10 cellular contexts compared by ENCODE assay signal in the genomic region with DNA sequence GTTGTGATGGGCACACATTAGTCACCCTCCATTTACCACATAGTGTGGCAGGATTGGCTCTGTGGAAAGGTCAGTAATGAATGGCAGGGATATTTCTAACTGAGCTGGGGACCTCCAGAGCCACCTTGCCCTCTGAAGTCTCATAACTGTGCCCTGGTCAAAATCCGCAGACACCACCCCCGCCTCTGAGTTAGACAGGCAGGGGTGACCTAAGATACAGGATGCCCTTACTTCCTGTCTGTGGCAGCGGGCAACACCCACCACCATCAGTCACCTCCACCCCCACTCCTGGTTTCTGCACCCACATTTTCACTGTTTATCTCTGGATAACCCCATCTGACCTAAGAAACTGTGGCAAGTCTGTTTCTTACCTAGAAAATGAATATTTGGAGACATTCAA. TPM values are rescaled to one million over a fixed set of nuclear protein-coding genes. Genes with fewer than 3 reads are reported as not detected.
A peak's percentile ranks its signal among the peaks of the same experiment; 100 is the strongest.
DNase-seq lines count a peak whose midpoint lies in the region; ATAC-seq, FAIRE-seq and TF ChIP-seq lines count a peak whose summit lies in the region.
"Had no signal": no experiment of that assay in that cellular context is flagged by ENCODE, and none has a peak within 500 bp of the region (broad histone marks: within the 10 kb centered on the region; RNA-seq: fewer than 3 reads in every experiment).

No MANE protein-coding gene starts in this region.

- WGBS in H1 (ENCODE audit: extremely low coverage in 1 of 2, insufficient coverage in 1 of 2, insufficient read length in 1 of 2, insufficient replicate concordance in 2 of 2, low coverage in 1 of 2, low lambda C conversion rate in 2 of 2, missing lambda C conversion rate in 1 of 2), 2 experiments: 89% methylated on average over 3 of the region's 3 CpGs; no CpG with 5 or more reads in 1 of the 2 experiments
- WGBS in esophagus squamous epithelium, 2 donors: 58 to 73% methylated on average over 3 of the region's 3 CpGs

- no peak overlapping the region for H2BK20ac ChIP-seq in H1 (ENCODE audit: low read length)

- no peak overlapping the region for H3K56ac ChIP-seq in H1 (replicated peaks; ENCODE audit: insufficient read length, low read depth, low read length)

- POLR2A ChIA-PET in WTC11 (lab: Charles Lee) (no interaction called here), H1 (lab: Charles Lee; ENCODE audit: partially characterized antibody) (interaction anchor here (0.6 to 15.8 kb wide), 6 partner anchors 13 to 190 kb away, joined by 3 to 107 read pairs (median 3); no protein-coding TSS in a partner anchor)

- no peaks in the 10 kb centered on the region for H3K9me3 Mint-ChIP-seq in WTC11

- CTCF ChIA-PET in WTC11 (lab: Charles Lee) (interaction anchor here (0.6 to 2.0 kb wide), 7 partner anchors 13 to 157 kb away, joined by 3 to 9 read pairs (median 5); no protein-coding TSS in a partner anchor), H1 (lab: Charles Lee; ENCODE audit: partially characterized antibody) (interaction anchor here (1.0 to 5.0 kb wide), 9 partner anchors 13 to 154 kb away, joined by 3 to 35 read pairs (median 5); no protein-coding TSS in a partner anchor)

- no peak overlapping the region for H4K5ac ChIP-seq in H1 (ENCODE audit: insufficient read length, low read depth, low read length)

- H2AFZ ChIP-seq in H1 (ENCODE audit: low read length): no peak overlapping the region

- FAIRE-seq in H1 (lab: Jason Lieb, UNC): no peak

- no peak overlapping the region for H2BK120ac ChIP-seq in H1 (replicated peaks; ENCODE audit: low read depth, low read length)

- H3K4me3 ChIP-seq in BLaER1 (no peak overlapping the region), H1 (ENCODE audit: extremely low read depth in 1 of 4, insufficient read depth in 2 of 4, low read depth in 3 of 4, low read length in 4 of 4) (no peak overlapping the region), esophagus squamous epithelium (no peak overlapping the region)
- H3K4me3 ChIP-seq: skin epidermis had no signal

- H3K18ac ChIP-seq in H1 (ENCODE audit: extremely low read depth, low read length): no peak overlapping the region

- H2AK5ac ChIP-seq in H1 (ENCODE audit: low read depth, low read length): no peak overlapping the region

- no peaks in the 10 kb centered on the region for H3K36me3 Mint-ChIP-seq in WTC11

- no peak overlapping the region for H2BK12ac ChIP-seq in H1 (ENCODE audit: low read depth, low read length)

- no peaks in the 10 kb centered on the region for H3K27me3 ChIP-seq in BLaER1
- no peaks in the 10 kb centered on the region for H3K27me3 ChIP-seq in H1 (replicated peaks in 1 of 4; ENCODE audit: control insufficient read depth in 3 of 4, extremely low read depth in 1 of 4, insufficient read depth in 3 of 4, low read length in 3 of 4)
- H3K27me3 ChIP-seq in esophagus squamous epithelium: no peaks in the 10 kb centered on the region

- H3K27ac Mint-ChIP-seq in WTC11: no peak overlapping the region

- no peak overlapping the region for H4K91ac ChIP-seq in H1 (replicated peaks; ENCODE audit: insufficient read length, low read length)

- H3K36me3 ChIP-seq in BLaER1: no peaks in the 10 kb centered on the region
- H3K36me3 ChIP-seq in H1 (ENCODE audit: control insufficient read depth in 2 of 4, insufficient read depth in 4 of 4, low read length in 3 of 4): no peaks in the 10 kb centered on the region
- H3K36me3 ChIP-seq in esophagus squamous epithelium: no peaks in the 10 kb centered on the region

- H3K4me1 Mint-ChIP-seq in WTC11: peaks cover 52% of the 10 kb centered on the region

- H3K4me1 ChIP-seq in BLaER1: peaks cover 79% of the 10 kb centered on the region
- peaks cover 6 to 21% (median 15%) of the 10 kb centered on the region in 4 experiments; a peak in 6 of 7 replicates for H3K4me1 ChIP-seq in H1 (replicated peaks in 1 of 4; ENCODE audit: control insufficient read depth in 3 of 4, insufficient read depth in 4 of 4, low read length in 3 of 4)
- H3K4me1 ChIP-seq in esophagus squamous epithelium: peaks cover 0 to 38% (median 0%) of the 10 kb centered on the region in 3 donors

- ATAC-seq in HG02571 (IDR thresholded peaks at IDR 0.05; ENCODE audit: unreplicated experiment) (peak; percentile 66), WTC11 (0 out of 2 replicates have a peak, but pooled peaks have one; percentile 6), left colon (no peak)

- no peak for TF ChIP-seq RAD21 in H1 (IDR thresholded peaks at IDR 0.05 in 1 of 2, conservative IDR thresholded peaks at IDR 0.05 in 1 of 2; ENCODE audit: low read depth in 2 of 2, low read length in 2 of 2)

- H3K14ac ChIP-seq in H1 (ENCODE audit: insufficient read length): no peak overlapping the region

- H3K27me3 Mint-ChIP-seq in WTC11 (ENCODE audit: low read depth): no peaks in the 10 kb centered on the region

- H3K79me1 ChIP-seq in H1 (ENCODE audit: low read depth, low read length): no peaks in the 10 kb centered on the region

- TF ChIP-seq POLR2A in H1 (IDR thresholded peaks at IDR 0.05; ENCODE audit: control extremely low read depth in 1 of 2, low read depth in 2 of 2, low read length in 2 of 2) (no peak), esophagus squamous epithelium (IDR thresholded peaks at IDR 0.05) (no peak)

- no peaks in the 10 kb centered on the region; the same call in 1 of the 2 replicates for H3K23me2 ChIP-seq in H1 (ENCODE audit: low read depth, low read length)

- H3K79me2 ChIP-seq in H1 (ENCODE audit: control insufficient read depth in 1 of 2, insufficient read depth in 2 of 2, low read length in 2 of 2): no peaks in the 10 kb centered on the region

- intact Hi-C loops in head of caudate nucleus (cut with DNase I) (no loop called here), esophagus squamous epithelium (cut with DNase I) (no loop called here), left colon (cut with DNase I, micrococcal nuclease) (no loop called here)

- H3K23ac ChIP-seq in H1 (ENCODE audit: insufficient read length): no peak overlapping the region

- no peak overlapping the region for H2BK15ac ChIP-seq in H1 (ENCODE audit: low read length)

- H4K20me1 ChIP-seq in BLaER1 (no peaks in the 10 kb centered on the region), H1 (replicated peaks in 1 of 2; ENCODE audit: control insufficient read depth in 1 of 2, insufficient read depth in 2 of 2, low read length in 2 of 2) (no peaks in the 10 kb centered on the region)

- H2BK5ac ChIP-seq in H1 (ENCODE audit: low read depth, low read length): 0 out of 2 replicates have a peak overlapping the region, but pooled peaks have one; percentile 9

- TF ChIP-seq EP300 in H1 (IDR thresholded peaks at IDR 0.05; ENCODE audit: borderline replicate concordance in 1 of 2, low read depth in 2 of 2, low read length in 2 of 2): no peak

- H3K4me3 Mint-ChIP-seq in WTC11: no peak overlapping the region

- H3K9me3 ChIP-seq in BLaER1 (no peaks in the 10 kb centered on the region), H1 (ENCODE audit: insufficient read depth in 2 of 2, low read depth in 1 of 2, low read length in 1 of 2) (no peaks in the 10 kb centered on the region), esophagus squamous epithelium (no peaks in the 10 kb centered on the region)

- H4K8ac ChIP-seq in H1 (ENCODE audit: extremely low read depth, insufficient read depth, low read length): no peak overlapping the region

- H3K4me2 ChIP-seq in BLaER1 (peak overlapping the region; percentile 71), H1 (ENCODE audit: insufficient read depth in 1 of 2, low read depth in 2 of 2, low read length in 2 of 2) (no peak overlapping the region)

- H3K9ac ChIP-seq in BLaER1 (peak overlapping the region; percentile 20; the same call in 1 of the 2 replicates), H1 (replicated peaks in 1 of 4; ENCODE audit: extremely low read depth in 1 of 4, low read depth in 3 of 4, low read length in 3 of 4) (no peak overlapping the region)

- DNase-seq in WTC11 (ENCODE audit: low spot score): no peak
- no peak for DNase-seq in H1 (ENCODE audit: low read depth in 1 of 2, low spot score in 2 of 2)
- DNase-seq in LoVo (ENCODE audit: low spot score): no peak
- no peak for DNase-seq in head of caudate nucleus
- DNase-seq in esophagus squamous epithelium (lab: John Stamatoyannopoulos, UW): no peak
- DNase-seq in left colon: no peak

- TF ChIP-seq CTCF in WTC11 (IDR thresholded peaks at IDR 0.05): no peak
- no peak for TF ChIP-seq CTCF in H1 (IDR thresholded peaks at IDR 0.05; ENCODE audit: control extremely low read depth in 1 of 3, insufficient read depth in 1 of 3, low read depth in 1 of 3, low read length in 3 of 3)
- TF ChIP-seq CTCF in esophagus squamous epithelium (IDR thresholded peaks at IDR 0.05): no peak

- H3K4ac ChIP-seq in H1 (replicated peaks; ENCODE audit: insufficient read length, low read depth, low read length): no peak overlapping the region

- H3K27ac ChIP-seq in BLaER1 (peak overlapping the region; percentile 65), H1 (ENCODE audit: low read depth, low read length) (no peak overlapping the region), esophagus squamous epithelium (no peak overlapping the region)
- H3K27ac ChIP-seq: skin epidermis had no signal

RNA-seq across cellular contexts. Expression of a gene that starts 25.5 kb away (rescaled TPM):
- total RNA-seq in WTC11 (2021) (9.9 to 17.8 TPM (median 10.2 TPM) in 3 replicates), esophagus squamous epithelium (1 to 10 TPM; 1.1 to 2.2 (median 1.3) TPM), left colon (1 to 10 TPM in 1 of 2 donors, under 1 TPM in 1; 0.64 to 1.1 TPM)
- 8.1 and 9.8 TPM in 2 replicates for total RNA-seq in H1 (2021; fragmentation: NEBNext Ultra II Directional; extraction: Animal tissue kit (Norgen Biotek cat#: 25700))
- 5.7 and 7.7 TPM in 2 replicates for polyA plus RNA-seq in H1 (2011; rRNA removed)
- 8.6 TPM for polyA plus RNA-seq in H1 (2011; cell fraction: cytosol; rRNA removed)
- 9.3 TPM for polyA plus RNA-seq in H1 (2011; cell fraction: nucleus; rRNA removed)
- polyA plus RNA-seq in H1 (2012, experiment 1 of 2): 7.5 to 8.3 TPM (median 8.1 TPM) in 4 replicates
- polyA plus RNA-seq in H1 (2012, experiment 2 of 2): 8.6 TPM
- 5.7 TPM for polyA plus RNA-seq in H1 (2013, experiment 1 of 2)
- 5.4 TPM for polyA plus RNA-seq in H1 (2013, experiment 2 of 2)
- 4.1 and 5.1 TPM in 2 replicates for polyA minus RNA-seq in H1 (2011; rRNA and poly(A)+ RNA removed)
- 5.7 TPM for polyA minus RNA-seq in H1 (2011; cell fraction: cytosol; rRNA and poly(A)+ RNA removed)
- 6.7 TPM for polyA minus RNA-seq in H1 (2011; cell fraction: nucleus; rRNA and poly(A)+ RNA removed)

RNA-seq across cellular contexts. Expression of a gene that starts 40.6 kb away (rescaled TPM):
- total RNA-seq in WTC11 (2021) (0.64 to 0.87 TPM (median 0.77 TPM) in 3 replicates), esophagus squamous epithelium (1 to 10 TPM; 5.6 to 9.5 (median 7.5) TPM), left colon (10 to 100 TPM; 13.2 to 22.3 TPM)
- 0.57 and 0.78 TPM in 2 replicates for total RNA-seq in H1 (2021; fragmentation: NEBNext Ultra II Directional; extraction: Animal tissue kit (Norgen Biotek cat#: 25700))
- polyA plus RNA-seq in H1 (2011; rRNA removed): 0.27 and 0.39 TPM in 2 replicates
- polyA plus RNA-seq in H1 (2011; cell fraction: cytosol; rRNA removed): 0.56 TPM
- 0.43 TPM for polyA plus RNA-seq in H1 (2011; cell fraction: nucleus; rRNA removed)
- 0.42 to 0.69 TPM (median 0.55 TPM) in 4 replicates for polyA plus RNA-seq in H1 (2012, experiment 1 of 2)
- polyA plus RNA-seq in H1 (2012, experiment 2 of 2): 0.08 TPM
- polyA plus RNA-seq in H1 (2013, experiment 1 of 2): 0.28 TPM
- polyA plus RNA-seq in H1 (2013, experiment 2 of 2): 0.29 TPM
- 0.63 and 0.73 TPM in 2 replicates for polyA minus RNA-seq in H1 (2011; rRNA and poly(A)+ RNA removed)
- polyA minus RNA-seq in H1 (2011; cell fraction: cytosol; rRNA and poly(A)+ RNA removed): 0.51 TPM
- polyA minus RNA-seq in H1 (2011; cell fraction: nucleus; rRNA and poly(A)+ RNA removed): 0.60 TPM

RNA-seq across cellular contexts. Expression of a gene that starts 54.7 kb away (rescaled TPM):
- total RNA-seq in WTC11 (2021) (0.07 to 0.66 TPM (median 0.14 TPM) in 3 replicates), esophagus squamous epithelium (not detected), left colon (not detected)
- 0.13 and 0.29 TPM in 2 replicates for total RNA-seq in H1 (2021; fragmentation: NEBNext Ultra II Directional; extraction: Animal tissue kit (Norgen Biotek cat#: 25700))
- 0.16 and 0.23 TPM in 2 replicates for polyA plus RNA-seq in H1 (2011; rRNA removed)
- 0.18 TPM for polyA plus RNA-seq in H1 (2011; cell fraction: cytosol; rRNA removed)
- 0.11 TPM for polyA plus RNA-seq in H1 (2011; cell fraction: nucleus; rRNA removed)
- polyA plus RNA-seq in H1 (2012, experiment 1 of 2): 0.10 to 0.42 TPM (median 0.17 TPM) in 4 replicates
- 0.04 TPM for polyA plus RNA-seq in H1 (2012, experiment 2 of 2)
- 0.06 TPM for polyA plus RNA-seq in H1 (2013, experiment 1 of 2)
- 0.04 TPM for polyA plus RNA-seq in H1 (2013, experiment 2 of 2)
- 0.79 and 0.88 TPM in 2 replicates for polyA minus RNA-seq in H1 (2011; rRNA and poly(A)+ RNA removed)
- polyA minus RNA-seq in H1 (2011; cell fraction: cytosol; rRNA and poly(A)+ RNA removed): 0.37 TPM
- polyA minus RNA-seq in H1 (2011; cell fraction: nucleus; rRNA and poly(A)+ RNA removed): 0.60 TPM
- polyA plus RNA-seq: BJ had no signal
